Comparison of ENCODE assay signal across 1 cellular context in genomic region chr10:95233377-95234034, GRCh38.
TF ChIP-seq lines count a peak whose summit lies in the region.

No MANE protein-coding gene starts in this region.

TF ChIP-seq in IMR-90, 13 proteins besides CTCF, POLR2A, EP300 and RAD21:
- no peak for TF ChIP-seq USF2 (IDR thresholded peaks at IDR 0.05; ENCODE audit: low read depth, low read length)
- no peak for TF ChIP-seq MAFK (IDR thresholded peaks at IDR 0.05; ENCODE audit: low read depth, low read length)
- TF ChIP-seq FOS (IDR thresholded peaks at IDR 0.05; ENCODE audit: low read depth, low read length): no peak
- TF ChIP-seq MAZ (IDR thresholded peaks at IDR 0.05; ENCODE audit: borderline replicate concordance, low read depth, low read length): no peak
- no peak for TF ChIP-seq CEBPB (IDR thresholded peaks at IDR 0.05; ENCODE audit: low read depth, low read length)
- TF ChIP-seq, protein P1, sequence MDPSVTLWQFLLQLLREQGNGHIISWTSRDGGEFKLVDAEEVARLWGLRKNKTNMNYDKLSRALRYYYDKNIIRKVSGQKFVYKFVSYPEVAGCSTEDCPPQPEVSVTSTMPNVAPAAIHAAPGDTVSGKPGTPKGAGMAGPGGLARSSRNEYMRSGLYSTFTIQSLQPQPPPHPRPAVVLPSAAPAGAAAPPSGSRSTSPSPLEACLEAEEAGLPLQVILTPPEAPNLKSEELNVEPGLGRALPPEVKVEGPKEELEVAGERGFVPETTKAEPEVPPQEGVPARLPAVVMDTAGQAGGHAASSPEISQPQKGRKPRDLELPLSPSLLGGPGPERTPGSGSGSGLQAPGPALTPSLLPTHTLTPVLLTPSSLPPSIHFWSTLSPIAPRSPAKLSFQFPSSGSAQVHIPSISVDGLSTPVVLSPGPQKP (IDR thresholded peaks at IDR 0.05; ENCODE audit: borderline replicate concordance, low read depth, low read length): no peak
- TF ChIP-seq BHLHE40 (IDR thresholded peaks at IDR 0.05; ENCODE audit: low read depth, low read length): no peak
- TF ChIP-seq MXI1 (IDR thresholded peaks at IDR 0.05; ENCODE audit: borderline replicate concordance, low read depth, low read length): no peak
- TF ChIP-seq SMC3 (IDR thresholded peaks at IDR 0.05; ENCODE audit: low read depth, low read length): no peak
- TF ChIP-seq NFE2L2 (IDR thresholded peaks at IDR 0.05; ENCODE audit: low read depth, low read length): no peak
- no peak for TF ChIP-seq CHD1 (IDR thresholded peaks at IDR 0.05; ENCODE audit: low read depth, low read length)
